In the genomic region with DNA sequence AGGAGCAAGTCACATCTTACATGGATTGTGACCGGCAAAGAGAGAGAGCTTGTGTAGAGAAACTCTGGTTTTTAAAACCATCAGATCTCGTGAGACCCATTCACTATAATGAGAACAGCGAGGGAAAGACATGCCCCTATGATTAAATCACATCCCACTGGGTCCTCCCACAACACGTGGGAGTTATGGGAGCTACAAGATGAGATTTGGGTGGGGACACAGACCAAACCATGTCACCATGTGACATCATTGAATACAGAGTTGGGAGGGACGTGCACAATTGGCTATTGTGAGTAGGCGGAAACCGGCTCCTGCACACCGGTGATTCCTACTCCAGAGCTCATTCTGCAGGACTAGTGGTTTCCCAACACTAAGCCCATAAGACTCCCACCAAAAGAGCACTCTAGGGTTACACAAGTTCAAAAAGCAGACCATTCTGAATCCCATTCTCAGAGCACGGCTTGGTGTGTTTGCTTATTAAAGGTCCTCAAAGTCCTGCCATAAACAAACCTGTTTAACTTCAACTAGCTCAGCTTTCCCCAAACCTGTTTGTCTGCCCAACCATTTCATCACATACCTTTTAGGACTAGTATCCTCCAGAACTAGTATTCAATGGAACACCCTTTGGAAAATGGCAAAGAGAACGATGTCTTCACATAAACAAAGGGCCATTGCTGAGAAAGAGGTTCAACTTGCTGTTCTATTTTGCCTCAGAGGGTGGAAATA, we compare ENCODE assay signal across 24 cellular contexts.
"Had no signal": no experiment of that assay in that cellular context is flagged by ENCODE, and none has a peak within 500 bp of the region (broad histone marks: within the 10 kb centered on the region; RNA-seq: fewer than 3 reads in every experiment).

No MANE protein-coding gene starts in this region.

- H3K4me3 ChIP-seq: cardiac muscle cell, colonic mucosa, heart left ventricle, lung, mucosa of descending colon, thoracic aorta, uterus had no signal

- DNase-seq: activated CD4-positive, alpha-beta memory T cell treated with anti-CD3 and anti-CD28 coated beads for 36 hours; activated CD4-positive, alpha-beta T cell treated with anti-CD3 and anti-CD28 coated beads for 4 hours; activated naive CD4-positive, alpha-beta T cell treated with Interleukin-2 at 50 U/mL for 16 hours; activated T-cell treated with anti-CD3 and anti-CD28 coated beads for 4 hours; activated T-cell treated with anti-CD3 and anti-CD28 coated beads, Interleukin-2, amount 50 U/mL, for 72 hours; cerebellar nuclear complex; colonic mucosa; effector memory CD4-positive, alpha-beta T cell; erythroblast; foreskin fibroblast; heart left ventricle; kidney glomerular epithelial cell; mucosa of descending colon; small intestine; stimulated activated CD4-positive, alpha-beta T cell treated with anti-CD3 and anti-CD28 coated beads, Interleukin-4, amount 100 ng/mL, for 24 hours; T-helper 1 cell; trophoblast cell; uterus had no signal

- H3K4me1 ChIP-seq: colonic mucosa, uterus had no signal

- ATAC-seq: activated T-cell treated with anti-CD3 and anti-CD28 coated beads, Interleukin-2, amount 50 U/mL, for 72 hours; left lobe of liver; mucosa of descending colon; sciatic nerve; stimulated activated effector memory CD8-positive, alpha-beta T cell treated with anti-CD3 and anti-CD28 coated beads, Interleukin-12 subunit alpha, Interleukin-12 subunit beta, amount 100 ng/mL, for 72 hours had no signal

- H3K27me3 ChIP-seq: cardiac muscle cell, colonic mucosa, uterus had no signal

- H3K27ac ChIP-seq: cardiac muscle cell, colonic mucosa, thoracic aorta, uterus had no signal

- H3K36me3 ChIP-seq: cardiac muscle cell, colonic mucosa, heart left ventricle, thoracic aorta, uterus had no signal

- H3K9me3 ChIP-seq: colonic mucosa, uterus had no signal
